In genomic region chr1:41361495-41362356, GRCh38 we compare ENCODE assay signal across 7 cellular contexts. TPM values are rescaled to one million over a fixed set of nuclear protein-coding genes. Genes with fewer than 3 reads are reported as not detected.
A peak's percentile ranks its signal among the peaks of the same experiment; 100 is the strongest.
DNase-seq lines count a peak whose midpoint lies in the region; ATAC-seq and TF ChIP-seq lines count a peak whose summit lies in the region.

No MANE protein-coding gene starts in this region.

- TF ChIP-seq CTCF in GM12865 (IDR thresholded peaks at IDR 0.05; ENCODE audit: insufficient read depth, low read depth, low read length, missing control alignments): no peak

- H3K27me3 Mint-ChIP-seq in IgD-negative memory B cell: peaks cover 32% of the 10 kb centered on the region

- peaks cover 27% of the 10 kb centered on the region for H3K4me1 ChIP-seq in thymus (ENCODE audit: control insufficient read depth, insufficient read depth, low read length)

- H3K9me3 Mint-ChIP-seq in IgD-negative memory B cell: no peaks in the 10 kb centered on the region

- peak; percentile 24 for ATAC-seq in GM21381 (IDR thresholded peaks at IDR 0.05; ENCODE audit: unreplicated experiment)
- ATAC-seq in left lobe of liver: peak; percentile 31

- peak; percentile 32 for DNase-seq in GM12865 (ENCODE audit: low read depth)
- peak; percentile 38 for DNase-seq in activated naive CD4-positive, alpha-beta T cell treated with anti-CD3 and anti-CD28 coated beads, Interleukin-2, amount 50 U/mL, for 16 hours
- DNase-seq in left lobe of liver (ENCODE audit: low spot score): no peak
- DNase-seq in putamen (ENCODE audit: low spot score): no peak

- WGBS in thymus: under 1% methylated on average over 113 of the region's 113 CpGs

- H3K27ac Mint-ChIP-seq in IgD-negative memory B cell: peak overlapping the region in 1 of 3 donors; percentile 11

- H3K27me3 ChIP-seq in thymus (ENCODE audit: control insufficient read depth, insufficient read depth): no peaks in the 10 kb centered on the region

- no peaks in the 10 kb centered on the region for H3K36me3 Mint-ChIP-seq in IgD-negative memory B cell

- peak overlapping the region; percentile 34; the same call in 1 of the 2 replicates for H3K4me3 ChIP-seq in GM12865 (ENCODE audit: low read depth, low read length)
- peak overlapping the region; percentile 72 for H3K4me3 ChIP-seq in thymus (ENCODE audit: low read length)

- no peak overlapping the region for H3K27ac ChIP-seq in thymus (ENCODE audit: low read depth)

- peaks cover 0 to 4% (median 4%) of the 10 kb centered on the region in 3 donors for H3K4me1 Mint-ChIP-seq in IgD-negative memory B cell

- peak overlapping the region; percentile 58 to 89 (median 74) for H3K4me3 Mint-ChIP-seq in IgD-negative memory B cell

- no peaks in the 10 kb centered on the region for H3K36me3 ChIP-seq in thymus (ENCODE audit: control insufficient read depth, insufficient read depth)

- no peaks in the 10 kb centered on the region for H3K9me3 ChIP-seq in thymus (ENCODE audit: control insufficient read depth)

RNA-seq across cellular contexts. Expression of gene FOXO6, which starts 0.5 kb away (rescaled TPM):
- polyA plus RNA-seq in IgD-negative memory B cell: not detected
- 0.38 TPM for total RNA-seq in left lobe of liver
- polyA plus RNA-seq in thymus: 1.1 TPM

Comparison
In these comparisons a context has a peak if more than half of its experiments do, and no peak if none do; other contexts are left out.
1. DNase-seq: peak in GM12865 (single experiment) and activated naive CD4-positive, alpha-beta T cell treated with anti-CD3 and anti-CD28 coated beads, Interleukin-2, amount 50 U/mL, for 16 hours (single experiment); none in left lobe of liver (single experiment) and putamen (single experiment).